10 cellular contexts compared by ENCODE assay signal in the genomic region with DNA sequence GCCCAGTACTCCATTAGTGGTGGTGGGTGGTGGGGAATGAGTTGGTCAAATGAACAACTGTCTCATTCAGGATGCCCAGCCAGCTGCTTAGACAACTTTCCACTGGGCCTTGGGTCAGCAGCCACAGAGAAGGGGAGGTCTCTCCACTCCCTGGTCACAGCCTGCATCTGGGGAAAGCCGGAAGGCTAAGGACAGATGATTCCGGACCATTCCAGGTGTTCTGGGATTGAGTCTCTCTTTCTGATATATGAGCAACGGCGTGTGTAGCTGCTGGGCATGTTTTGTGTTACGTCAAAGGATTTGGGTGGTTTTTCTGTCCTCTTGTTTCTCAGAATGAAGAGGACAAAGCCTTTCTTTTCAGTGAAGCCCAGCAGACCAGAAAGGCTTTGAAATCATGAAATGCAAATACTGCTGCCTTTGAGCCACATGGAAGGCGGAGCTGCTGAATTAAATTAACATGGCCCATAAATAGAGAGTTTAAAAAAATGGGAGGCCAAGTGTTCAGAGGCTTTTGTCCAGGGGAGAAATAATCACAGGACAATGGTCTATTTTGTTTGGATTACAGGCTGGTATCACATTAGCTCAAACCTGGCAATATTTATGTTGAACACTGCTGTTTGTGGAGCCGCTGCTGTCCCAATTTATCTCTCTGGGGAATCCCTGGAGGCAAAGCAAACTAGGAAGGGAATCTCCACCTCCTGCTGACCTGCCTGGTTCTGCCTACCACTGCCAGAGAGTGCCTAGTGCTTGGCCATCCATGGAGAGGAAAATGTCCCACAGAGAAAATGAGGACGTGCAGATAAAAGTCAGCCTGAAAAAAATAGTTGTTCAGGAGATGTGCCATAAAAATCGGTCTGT.
DNase-seq lines count a peak whose midpoint lies in the region; ATAC-seq and TF ChIP-seq lines count a peak whose summit lies in the region.
"Had no signal": no experiment of that assay in that cellular context is flagged by ENCODE, and none has a peak within 500 bp of the region (broad histone marks: within the 10 kb centered on the region; RNA-seq: fewer than 3 reads in every experiment).

No MANE protein-coding gene starts in this region.

- no peak for TF ChIP-seq POLR2A in spleen (IDR thresholded peaks at IDR 0.05)

- H3K9me3 ChIP-seq in spleen = no peaks in the 10 kb centered on the region

- peak; percentile 51 for ATAC-seq in GM18499 (IDR thresholded peaks at IDR 0.05; ENCODE audit: insufficient read depth, unreplicated experiment)
- ATAC-seq in GM21723 (IDR thresholded peaks at IDR 0.05; ENCODE audit: unreplicated experiment) = peak; percentile 85
- ATAC-seq: naive thymus-derived CD4-positive, alpha-beta T cell; stimulated activated effector memory CD8-positive, alpha-beta T cell treated with anti-CD3 and anti-CD28 coated beads, Interleukin-12 subunit alpha, Interleukin-12 subunit beta, amount 100 ng/mL, for 72 hours had no signal

- no peaks in the 10 kb centered on the region for H3K36me3 ChIP-seq in spleen

- peaks cover 0 to 21% (median 0%) of the 10 kb centered on the region in 7 donors for H3K27me3 ChIP-seq in spleen (replicated peaks in 1 of 7)

- no peak overlapping the region for H3K4me3 ChIP-seq in spleen

- 63 to 81% (median 73%) methylated on average over 9 of the region's 9 CpGs for WGBS in spleen, 5 donors

- intact Hi-C loops in spleen (cut with DNase I; ENCODE audit: low total_unique reads) = no loop called here

- H3K27ac ChIP-seq in spleen = no peak overlapping the region

- peak; percentile 32 to 89 (median 70) for DNase-seq in NCI-H1417 (lab: John Stamatoyannopoulos, UW)
- peak; percentile 7 for DNase-seq in kidney tubule cell (ENCODE audit: low spot score)
- DNase-seq in spleen = no peak
- no peak for DNase-seq in GF-D8 (lab: John Stamatoyannopoulos, UW)
- DNase-seq in mesenteric fat pad (ENCODE audit: low spot score) = no peak
- DNase-seq in hepatic stellate cell (ENCODE audit: low spot score) = no peak
- DNase-seq: naive thymus-derived CD4-positive, alpha-beta T cell had no signal

- no peak for TF ChIP-seq CTCF in spleen (IDR thresholded peaks at IDR 0.05 in 8 of 11, conservative IDR thresholded peaks at IDR 0.05 in 3 of 11)

- no peaks in the 10 kb centered on the region for H3K4me1 ChIP-seq in spleen

Comparison
In these comparisons a context has a peak if more than half of its experiments do, and no peak if none do; other contexts are left out.
1. DNase-seq: peak in NCI-H1417 (3 of 3) and kidney tubule cell (single experiment); none in spleen (single experiment), GF-D8 (single experiment), mesenteric fat pad (single experiment) and hepatic stellate cell (single experiment).